In the genomic region with DNA sequence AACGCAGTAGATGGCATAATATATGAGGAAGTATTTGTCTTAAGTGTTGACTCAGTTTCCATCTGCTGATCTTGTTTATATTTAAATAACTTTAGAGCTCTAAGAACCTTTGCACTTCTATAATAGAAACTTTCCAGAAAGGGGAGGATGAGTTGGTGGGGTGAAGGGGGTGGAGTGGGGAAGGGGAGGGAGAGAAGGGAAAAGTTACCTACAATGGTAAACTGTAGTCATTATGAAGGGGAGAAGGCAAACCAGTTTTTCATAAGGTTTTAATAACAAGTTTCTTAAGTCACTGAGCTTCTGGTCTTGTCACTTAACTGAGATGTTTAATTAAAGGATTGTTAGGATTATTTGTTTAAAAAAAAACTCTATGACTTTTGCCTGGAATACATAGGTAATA, we compare ENCODE assay signal across 8 cellular contexts. TPM values are rescaled to one million over a fixed set of nuclear protein-coding genes. Genes with fewer than 3 reads are reported as not detected.
DNase-seq lines count a peak whose midpoint lies in the region; ATAC-seq and TF ChIP-seq lines count a peak whose summit lies in the region.

No MANE protein-coding gene starts in this region.

- peaks cover 11% of the 10 kb centered on the region for H3F3A ChIP-seq in MM.1S (ENCODE audit: insufficient read depth, low read length)

- H3K27ac ChIP-seq in MM.1S (ENCODE audit: low read length), result peak overlapping the region; percentile 47; the same call in 1 of the 2 replicates
- H3K27ac ChIP-seq in psoas muscle, result peak overlapping the region; percentile 59

- H3K4me3 ChIP-seq in MM.1S (ENCODE audit: low read length) (peak overlapping the region; percentile 60), epithelial cell of proximal tubule (ENCODE audit: low read depth, low read length) (peak overlapping the region; percentile 59), psoas muscle (peak overlapping the region; percentile 65)

- DNase-seq in MM.1S (no peak), epithelial cell of proximal tubule (ENCODE audit: low read depth) (no peak), psoas muscle (no peak), DMS53 treated with DMSO at 0.1 percent for 48 hours (lab: John Stamatoyannopoulos, UW; ENCODE audit: unreplicated experiment) (no peak), epidermal melanocyte (ENCODE audit: insufficient read length, low spot score) (no peak), NCI-H1930 (lab: John Stamatoyannopoulos, UW) (no peak)
- DNase-seq in effector CD8-positive, alpha-beta T cell (lab: John Stamatoyannopoulos, UW), result no peak

- H3K9me3 ChIP-seq in MM.1S (replicated peaks; ENCODE audit: insufficient read depth, low read length), result no peaks in the 10 kb centered on the region
- no peaks in the 10 kb centered on the region for H3K9me3 ChIP-seq in psoas muscle

- H2AFZ ChIP-seq in MM.1S (ENCODE audit: low read length), result peak overlapping the region; percentile 85

- H3K27me3 ChIP-seq in MM.1S (replicated peaks; ENCODE audit: insufficient read depth, low read length) (no peaks in the 10 kb centered on the region), psoas muscle (ENCODE audit: insufficient read depth in 3 of 3, low read length in 2 of 3) (no peaks in the 10 kb centered on the region)

- H3K79me2 ChIP-seq in MM.1S (ENCODE audit: low read length), result no peaks in the 10 kb centered on the region

- H3K4me2 ChIP-seq in MM.1S (ENCODE audit: low read depth, low read length), result peak overlapping the region; percentile 89

- H3K9me2 ChIP-seq in MM.1S (replicated peaks; ENCODE audit: insufficient read depth, low read length), result no peaks in the 10 kb centered on the region

- peak overlapping the region; percentile 39; the same call in 1 of the 2 replicates for H3K9ac ChIP-seq in MM.1S (ENCODE audit: low read length)

- 2 to 7% (median 3%) methylated on average over 1 of the region's 1 CpG for WGBS in psoas muscle, 3 donors

- H3K4me1 ChIP-seq in MM.1S (ENCODE audit: low read length), result peaks cover 13% of the 10 kb centered on the region; the same call in 1 of the 2 replicates
- peaks cover 8% of the 10 kb centered on the region for H3K4me1 ChIP-seq in psoas muscle

- no peaks in the 10 kb centered on the region for H4K20me1 ChIP-seq in MM.1S (ENCODE audit: insufficient read depth, low read length)

- TF ChIP-seq CTCF in MM.1S (IDR thresholded peaks at IDR 0.05; ENCODE audit: low read length) (no peak), epithelial cell of proximal tubule (conservative IDR thresholded peaks at IDR 0.05; ENCODE audit: low read depth, low read length) (no peak), psoas muscle (IDR thresholded peaks at IDR 0.05) (no peak)

- H3K36me3 ChIP-seq in MM.1S (replicated peaks; ENCODE audit: insufficient read depth, low read length) (no peaks in the 10 kb centered on the region), psoas muscle (ENCODE audit: insufficient read depth in 1 of 2, low read depth in 1 of 2) (no peaks in the 10 kb centered on the region)

- ATAC-seq in GM18519 (IDR thresholded peaks at IDR 0.05; ENCODE audit: low FRiP score, unreplicated experiment), result peak; percentile 3
- ATAC-seq in psoas muscle, result peak in 3 of 4 donors; percentile 25 to 47 (median 34)

- intact Hi-C loops in psoas muscle (cut with DNase I), result no loop called here

RNA-seq across cellular contexts. Expression of gene ALPK1, which starts 0.3 kb away (rescaled TPM):
- total RNA-seq in epithelial cell of proximal tubule (3.0 and 5.5 TPM in 2 replicates), psoas muscle (10 to 100 TPM in 1 of 4 donors, 1 to 10 TPM in 3; 2.3 to 11.0 (median 4.0) TPM)
- 1 to 10 TPM in 2 of 3 donors, under 1 TPM in 1; 0.72 to 3.1 (median 1.6) TPM for polyA plus RNA-seq in psoas muscle

RNA-seq across cellular contexts. Expression of gene TIFA, which starts 11.8 kb away (rescaled TPM):
- total RNA-seq in epithelial cell of proximal tubule, result 11.9 and 14.3 TPM in 2 replicates
- 1 to 10 TPM; 1.7 to 3.3 (median 2.2) TPM for total RNA-seq in psoas muscle
- polyA plus RNA-seq in psoas muscle, result 1 to 10 TPM in 2 of 3 donors, under 1 TPM in 1; 1.00 to 4.2 (median 1.4) TPM
